ENCODE assay signal across 18 cellular contexts in the genomic region with DNA sequence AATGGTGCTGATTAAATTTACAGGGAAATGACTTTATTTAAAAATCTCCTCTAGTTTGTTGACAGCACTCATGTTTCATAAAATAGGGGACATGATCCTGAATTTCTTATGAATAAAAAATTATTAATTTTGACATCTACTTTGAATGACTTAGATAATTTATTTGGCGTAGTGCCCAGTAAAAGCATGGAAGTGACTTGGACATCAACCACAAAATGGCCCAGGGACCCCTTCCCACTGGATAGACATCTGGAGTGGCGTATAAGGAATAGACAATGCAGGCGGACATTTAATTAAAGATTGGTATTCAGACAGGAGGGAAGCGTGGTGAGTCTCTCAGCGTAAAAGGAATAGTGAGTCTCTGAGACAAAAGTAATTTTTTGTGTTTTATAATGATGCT.
"Had no signal": no experiment of that assay in that cellular context is flagged by ENCODE, and none has a peak within 500 bp of the region (broad histone marks: within the 10 kb centered on the region; RNA-seq: fewer than 3 reads in every experiment).

No MANE protein-coding gene starts in this region.

- H3K27me3 ChIP-seq: right atrium auricular region had no signal

- DNase-seq: activated B cell treated with CpG ODN at 0.5 μM for 24 hours; activated CD4-positive, alpha-beta memory T cell treated with anti-CD3 and anti-CD28 coated beads, Interleukin-2, amount 10 ng/mL, durations not matched to agents 7 days and 5 days; activated CD4-positive, alpha-beta T cell treated with anti-CD3 and anti-CD28 coated beads for 4 hours; activated CD8-positive, alpha-beta memory T cell treated with anti-CD3 and anti-CD28 coated beads, Interleukin-2, amount 10 ng/mL, durations not matched to agents 7 days and 5 days; activated naive CD8-positive, alpha-beta T cell treated with anti-CD3 and anti-CD28 coated beads for 36 hours; amniotic stem cell; caudate nucleus; effector memory CD8-positive, alpha-beta T cell; hypothalamus; naive B cell; stimulated activated naive B cell treated with anti-CD40 and anti-IgM and Interleukin-4, amounts not matched to agents 10 μg/mL and 1 μg/mL and 100 μg/mL, for 72 hours; T-cell; T-helper 9 cell had no signal

- H3K9me3 ChIP-seq: prostate gland, right atrium auricular region, thoracic aorta had no signal

- H3K36me3 ChIP-seq: prostate gland, right atrium auricular region, thoracic aorta had no signal

- H3K4me3 ChIP-seq: lung, prostate gland, right atrium auricular region, thoracic aorta had no signal

- H3K27ac ChIP-seq: prostate gland, thoracic aorta had no signal

- ATAC-seq: activated CD8-positive, alpha-beta memory T cell treated with anti-CD3 and anti-CD28 coated beads, Interleukin-2, amount 10 ng/mL, durations not matched to agents 7 days and 5 days; effector memory CD8-positive, alpha-beta T cell; left lobe of liver; stimulated activated naive B cell treated with anti-CD40 and anti-IgM and Interleukin-4, amounts not matched to agents 10 μg/mL and 1 μg/mL and 100 μg/mL, for 72 hours; T-cell had no signal

- H3K4me1 ChIP-seq: prostate gland had no signal
